17 cellular contexts compared by ENCODE assay signal in genomic region chr16:79400462-79401149, GRCh38.
A peak's percentile ranks its signal among the peaks of the same experiment; 100 is the strongest.
DNase-seq lines count a peak whose midpoint lies in the region; FAIRE-seq and TF ChIP-seq lines count a peak whose summit lies in the region.
"Had no signal": no experiment of that assay in that cellular context is flagged by ENCODE, and none has a peak within 500 bp of the region (broad histone marks: within the 10 kb centered on the region; RNA-seq: fewer than 3 reads in every experiment).

No MANE protein-coding gene starts in this region.

- TF ChIP-seq EP300 in H1 (IDR thresholded peaks at IDR 0.05; ENCODE audit: borderline replicate concordance in 1 of 2, low read depth in 2 of 2, low read length in 2 of 2) (no peak), stomach (IDR thresholded peaks at IDR 0.05) (no peak)

- TF ChIP-seq POLR2A in Peyer's patch (IDR thresholded peaks at IDR 0.05) = peak in 1 of 2 donors; percentile 46
- no peak for TF ChIP-seq POLR2A in H1 (IDR thresholded peaks at IDR 0.05; ENCODE audit: control extremely low read depth in 1 of 2, low read depth in 2 of 2, low read length in 2 of 2)
- no peak for TF ChIP-seq POLR2A in stomach (IDR thresholded peaks at IDR 0.05)

- H2AFZ ChIP-seq in H1 (ENCODE audit: low read length) = no peak overlapping the region

- H3K9ac ChIP-seq in H1 (replicated peaks in 1 of 4; ENCODE audit: extremely low read depth in 1 of 4, low read depth in 3 of 4, low read length in 3 of 4) = no peak overlapping the region
- no peak overlapping the region for H3K9ac ChIP-seq in mesendoderm (ENCODE audit: low read length)

- H2AK5ac ChIP-seq in H1 (ENCODE audit: low read depth, low read length) = no peak overlapping the region
- H2AK5ac ChIP-seq in mesendoderm (ENCODE audit: low read length) = no peak overlapping the region

- no peak for TF ChIP-seq RAD21 in H1 (IDR thresholded peaks at IDR 0.05 in 1 of 2, conservative IDR thresholded peaks at IDR 0.05 in 1 of 2; ENCODE audit: low read depth in 2 of 2, low read length in 2 of 2)

- 84% methylated on average over 13 of the region's 13 CpGs; no CpG with 5 or more reads in 1 of the 2 experiments for WGBS in H1 (ENCODE audit: extremely low coverage in 1 of 2, insufficient coverage in 1 of 2, insufficient read length in 1 of 2, insufficient replicate concordance in 2 of 2, low coverage in 1 of 2, low lambda C conversion rate in 2 of 2, missing lambda C conversion rate in 1 of 2), 2 experiments
- no CpG with 5 or more reads among the region's 13 CpGs for WGBS in mesendoderm (ENCODE audit: extremely low coverage, insufficient coverage, low lambda C conversion rate)
- 47 to 65% (median 57%) methylated on average over 13 of the region's 13 CpGs for WGBS in stomach, 5 donors

- H2BK120ac ChIP-seq in H1 (replicated peaks; ENCODE audit: low read depth, low read length) (no peak overlapping the region), mesendoderm (ENCODE audit: low read depth, low read length) (no peak overlapping the region)

- H3K23ac ChIP-seq in H1 (ENCODE audit: insufficient read length) (no peak overlapping the region), mesendoderm (ENCODE audit: low read length) (no peak overlapping the region)

- peaks cover 0 to 9% (median 0%) of the 10 kb centered on the region in 4 donors for H3K4me1 ChIP-seq in Peyer's patch
- no peaks in the 10 kb centered on the region; a peak in 2 of 7 replicates for H3K4me1 ChIP-seq in H1 (replicated peaks in 1 of 4; ENCODE audit: control insufficient read depth in 3 of 4, insufficient read depth in 4 of 4, low read length in 3 of 4)
- no peaks in the 10 kb centered on the region for H3K4me1 ChIP-seq in mesendoderm (ENCODE audit: control insufficient read depth, low read depth, low read length)
- H3K4me1 ChIP-seq in stomach = peaks cover 0 to 11% (median 3%) of the 10 kb centered on the region in 4 donors
- H3K4me1 ChIP-seq: SJCRH30 had no signal

- no peaks in the 10 kb centered on the region for H4K20me1 ChIP-seq in H1 (replicated peaks in 1 of 2; ENCODE audit: control insufficient read depth in 1 of 2, insufficient read depth in 2 of 2, low read length in 2 of 2)

- peak overlapping the region; percentile 80; the same call in 1 of the 2 replicates for H2BK20ac ChIP-seq in H1 (ENCODE audit: low read length)

- H3K56ac ChIP-seq in H1 (replicated peaks; ENCODE audit: insufficient read length, low read depth, low read length) = no peak overlapping the region
- H3K56ac ChIP-seq in mesendoderm (ENCODE audit: low read length) = peak overlapping the region; percentile 28

- H3K79me2 ChIP-seq in H1 (ENCODE audit: control insufficient read depth in 1 of 2, insufficient read depth in 2 of 2, low read length in 2 of 2) (no peaks in the 10 kb centered on the region), mesendoderm (ENCODE audit: control insufficient read depth, insufficient read depth, low read length) (no peaks in the 10 kb centered on the region)

- H3K23me2 ChIP-seq in H1 (ENCODE audit: low read depth, low read length) = no peaks in the 10 kb centered on the region

- no peak overlapping the region for H3K4me3 ChIP-seq in Peyer's patch
- no peak overlapping the region for H3K4me3 ChIP-seq in H1 (ENCODE audit: extremely low read depth in 1 of 4, insufficient read depth in 2 of 4, low read depth in 3 of 4, low read length in 4 of 4)
- H3K4me3 ChIP-seq in mesendoderm (ENCODE audit: low read length) = no peak overlapping the region
- H3K4me3 ChIP-seq in stomach = no peak overlapping the region
- H3K4me3 ChIP-seq in dorsolateral prefrontal cortex = no peak overlapping the region
- H3K4me3 ChIP-seq: SJCRH30 had no signal

- no peak for FAIRE-seq in H1 (lab: Jason Lieb, UNC)
- FAIRE-seq: GM12891 had no signal

- H3K79me1 ChIP-seq in H1 (ENCODE audit: low read depth, low read length) (no peaks in the 10 kb centered on the region), mesendoderm (ENCODE audit: low read length) (no peaks in the 10 kb centered on the region)

- H3K4me2 ChIP-seq in H1 (ENCODE audit: insufficient read depth in 1 of 2, low read depth in 2 of 2, low read length in 2 of 2) (no peak overlapping the region), mesendoderm (ENCODE audit: low read length) (no peak overlapping the region)

- H2BK5ac ChIP-seq in H1 (ENCODE audit: low read depth, low read length) (no peak overlapping the region), mesendoderm (ENCODE audit: low read length) (no peak overlapping the region)

- CTCF ChIA-PET in H1 (lab: Charles Lee; ENCODE audit: partially characterized antibody) = interaction anchor here (0.6 to 1.6 kb wide), 3 partner anchors 12 to 1349 kb away, joined by 3 to 4 read pairs (median 4); no protein-coding TSS in a partner anchor

- DNase-seq in Peyer's patch (peak in 2 of 3 donors; percentile 83 to 89), H1 (ENCODE audit: low read depth in 1 of 2, low spot score in 2 of 2) (no peak), mesendoderm (no peak), stomach (peak; percentile 72), HuH-7.5 (ENCODE audit: low spot score) (no peak), dorsolateral prefrontal cortex (no peak), NCI-H226 (no peak)
- DNase-seq: COR-L47, DMS153, EL, NCI-H1105, NCI-H2081, NCI-H524, NCI-H82, PC-3, SJCRH30 had no signal

- peak overlapping the region in 3 of 4 donors; percentile 76 to 91 (median 85) for H3K27ac ChIP-seq in Peyer's patch
- no peak overlapping the region for H3K27ac ChIP-seq in H1 (ENCODE audit: low read depth, low read length)
- H3K27ac ChIP-seq in mesendoderm (ENCODE audit: low read depth, low read length) = no peak overlapping the region
- H3K27ac ChIP-seq in stomach = peak overlapping the region; percentile 20 to 62 (median 31)
- H3K27ac ChIP-seq in dorsolateral prefrontal cortex = no peak overlapping the region
- H3K27ac ChIP-seq: SJCRH30 had no signal

- intact Hi-C loops in stomach (cut with DNase I; ENCODE audit: low total_unique reads) = no loop called here
- intact Hi-C loops in dorsolateral prefrontal cortex (cut with DNase I) = no loop called here

- no peak overlapping the region for H3K14ac ChIP-seq in H1 (ENCODE audit: insufficient read length)

- no peak overlapping the region for H2BK12ac ChIP-seq in H1 (ENCODE audit: low read depth, low read length)

- H3K4ac ChIP-seq in H1 (replicated peaks; ENCODE audit: insufficient read length, low read depth, low read length) = no peak overlapping the region
- H3K4ac ChIP-seq in mesendoderm (ENCODE audit: low read depth, low read length) = no peak overlapping the region

- H2BK15ac ChIP-seq in H1 (ENCODE audit: low read length) (no peak overlapping the region), mesendoderm (replicated peaks; ENCODE audit: low read depth) (no peak overlapping the region)

- H3K27me3 ChIP-seq in Peyer's patch (no peaks in the 10 kb centered on the region), H1 (replicated peaks in 1 of 4; ENCODE audit: control insufficient read depth in 3 of 4, extremely low read depth in 1 of 4, insufficient read depth in 3 of 4, low read length in 3 of 4) (no peaks in the 10 kb centered on the region), mesendoderm (ENCODE audit: insufficient read depth, low read length, poor library complexity) (no peaks in the 10 kb centered on the region), stomach (no peaks in the 10 kb centered on the region), dorsolateral prefrontal cortex (no peaks in the 10 kb centered on the region)
- H3K27me3 ChIP-seq: SJCRH30 had no signal

- H3K36me3 ChIP-seq in Peyer's patch = no peaks in the 10 kb centered on the region
- no peaks in the 10 kb centered on the region for H3K36me3 ChIP-seq in H1 (ENCODE audit: control insufficient read depth in 2 of 4, insufficient read depth in 4 of 4, low read length in 3 of 4)
- H3K36me3 ChIP-seq in mesendoderm (ENCODE audit: control insufficient read depth, insufficient read depth, low read length) = no peaks in the 10 kb centered on the region
- H3K36me3 ChIP-seq in stomach = no peaks in the 10 kb centered on the region
- H3K36me3 ChIP-seq: SJCRH30 had no signal

- no peak overlapping the region for H4K91ac ChIP-seq in H1 (replicated peaks; ENCODE audit: insufficient read length, low read length)

- no peak overlapping the region for H3K18ac ChIP-seq in H1 (ENCODE audit: extremely low read depth, low read length)
- no peak overlapping the region for H3K18ac ChIP-seq in mesendoderm (ENCODE audit: low read length)

- H4K8ac ChIP-seq in H1 (ENCODE audit: extremely low read depth, insufficient read depth, low read length) (no peak overlapping the region), mesendoderm (ENCODE audit: low read depth, low read length) (no peak overlapping the region)

- no peak for TF ChIP-seq CTCF in Peyer's patch (IDR thresholded peaks at IDR 0.05)
- TF ChIP-seq CTCF in H1 (IDR thresholded peaks at IDR 0.05; ENCODE audit: control extremely low read depth in 1 of 3, insufficient read depth in 1 of 3, low read depth in 1 of 3, low read length in 3 of 3) = no peak
- no peak for TF ChIP-seq CTCF in stomach (IDR thresholded peaks at IDR 0.05)
- no peak for TF ChIP-seq CTCF in dorsolateral prefrontal cortex (IDR thresholded peaks at IDR 0.05 in 54 of 56, conservative IDR thresholded peaks at IDR 0.05 in 2 of 56; ENCODE audit: low read depth in 1 of 56, partially characterized antibody in 56 of 56)

- H4K5ac ChIP-seq in H1 (ENCODE audit: insufficient read length, low read depth, low read length) = no peak overlapping the region
- H4K5ac ChIP-seq in mesendoderm (ENCODE audit: low read length) = no peak overlapping the region

- POLR2A ChIA-PET in H1 (lab: Charles Lee; ENCODE audit: partially characterized antibody) = no interaction called here

- no peaks in the 10 kb centered on the region for H3K9me3 ChIP-seq in Peyer's patch
- peaks cover 0 to 3% of the 10 kb centered on the region in 2 experiments; a peak in 1 of 4 replicates for H3K9me3 ChIP-seq in H1 (ENCODE audit: insufficient read depth in 2 of 2, low read depth in 1 of 2, low read length in 1 of 2)
- peaks cover 0 to 7% (median under 1%) of the 10 kb centered on the region in 4 donors for H3K9me3 ChIP-seq in stomach
- H3K9me3 ChIP-seq: SJCRH30 had no signal

TF ChIP-seq in H1, 55 proteins besides CTCF, POLR2A, EP300 and RAD21 (continues in another document):
- TF ChIP-seq RXRA (IDR thresholded peaks at IDR 0.05; ENCODE audit: insufficient read depth, low read depth, low read length) (no peak), TAF1 (IDR thresholded peaks at IDR 0.05; ENCODE audit: low read depth, low read length) (no peak), SP4 (IDR thresholded peaks at IDR 0.05; ENCODE audit: low read length) (no peak), SUZ12 (IDR thresholded peaks at IDR 0.05; ENCODE audit: low read length) (no peak), ASH2L (IDR thresholded peaks at IDR 0.05; ENCODE audit: low read length) (no peak), BCL11A (IDR thresholded peaks at IDR 0.05; ENCODE audit: low read depth in 2 of 2, low read length in 2 of 2) (no peak)
- TF ChIP-seq, protein P1, sequence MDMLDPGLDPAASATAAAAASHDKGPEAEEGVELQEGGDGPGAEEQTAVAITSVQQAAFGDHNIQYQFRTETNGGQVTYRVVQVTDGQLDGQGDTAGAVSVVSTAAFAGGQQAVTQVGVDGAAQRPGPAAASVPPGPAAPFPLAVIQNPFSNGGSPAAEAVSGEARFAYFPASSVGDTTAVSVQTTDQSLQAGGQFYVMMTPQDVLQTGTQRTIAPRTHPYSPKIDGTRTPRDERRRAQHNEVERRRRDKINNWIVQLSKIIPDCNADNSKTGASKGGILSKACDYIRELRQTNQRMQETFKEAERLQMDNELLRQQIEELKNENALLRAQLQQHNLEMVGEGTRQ (IDR thresholded peaks at IDR 0.05; ENCODE audit: low read length) = no peak

Comparison
In these comparisons a context has a peak if more than half of its experiments do, and no peak if none do; other contexts are left out.
1. DNase-seq: peak in Peyer's patch (2 of 3) and stomach (single experiment); none in H1 (0 of 2), mesendoderm (single experiment), HuH-7.5 (single experiment), dorsolateral prefrontal cortex (0 of 10) and NCI-H226 (single experiment).
2. H3K27ac ChIP-seq: peak in Peyer's patch (3 of 4) and stomach (5 of 5); none in H1 (single experiment), mesendoderm (single experiment) and dorsolateral prefrontal cortex (0 of 59).